8 cellular contexts compared by ENCODE assay signal in genomic region chr14:73057939-73058223, GRCh38. TPM values are rescaled to one million over a fixed set of nuclear protein-coding genes. Genes with fewer than 3 reads are reported as not detected.
DNase-seq lines count a peak whose midpoint lies in the region; ATAC-seq and TF ChIP-seq lines count a peak whose summit lies in the region.

No MANE protein-coding gene starts in this region.

- no peaks in the 10 kb centered on the region for H3K36me3 Mint-ChIP-seq in glutamatergic neuron (ENCODE audit: unreplicated experiment)

- no peaks in the 10 kb centered on the region for H3K36me3 ChIP-seq in cardiac muscle cell
- no peaks in the 10 kb centered on the region for H3K36me3 ChIP-seq in duodenal mucosa (ENCODE audit: control insufficient read depth in 1 of 2, insufficient read depth in 2 of 2, low read length in 2 of 2)

- intact Hi-C loops in Right ventricle myocardium inferior (cut with DNase I): loop anchor here (2.0 kb wide), 1 partner anchor 31 kb away; the partner anchor contains the start of gene ZFYVE1

- peaks cover 5% of the 10 kb centered on the region for H3K4me1 ChIP-seq in cardiac muscle cell (ENCODE audit: low read depth)
- peaks cover 12 to 16% of the 10 kb centered on the region in 2 donors for H3K4me1 ChIP-seq in duodenal mucosa (ENCODE audit: control insufficient read depth in 1 of 2, insufficient read depth in 2 of 2, low read length in 2 of 2)
- H3K4me1 ChIP-seq in mononuclear cell (ENCODE audit: insufficient read depth, low read length): peaks cover 33% of the 10 kb centered on the region

- peak overlapping the region; percentile 81 for H3K4me3 ChIP-seq in cardiac muscle cell
- H3K4me3 ChIP-seq in duodenal mucosa (ENCODE audit: low read depth in 1 of 2, low read length in 2 of 2): peak overlapping the region; percentile 81 to 94
- peak overlapping the region; percentile 96 for H3K4me3 ChIP-seq in mononuclear cell (ENCODE audit: low read length)

- H3K9ac ChIP-seq in duodenal mucosa (ENCODE audit: low read depth in 1 of 2, low read length in 2 of 2): peak overlapping the region; percentile 82 to 91

- peaks cover 1% of the 10 kb centered on the region for H3K9me3 Mint-ChIP-seq in glutamatergic neuron (ENCODE audit: unreplicated experiment)

- H3K4me1 Mint-ChIP-seq in glutamatergic neuron (ENCODE audit: low read depth, unreplicated experiment): peaks cover 6% of the 10 kb centered on the region

- no peaks in the 10 kb centered on the region for H3K27me3 Mint-ChIP-seq in glutamatergic neuron (ENCODE audit: unreplicated experiment)

- H3K27ac ChIP-seq in cardiac muscle cell (peak overlapping the region; percentile 98), duodenal mucosa (ENCODE audit: low read depth, low read length) (peak overlapping the region; percentile 90)

- no peak overlapping the region for H3K27ac Mint-ChIP-seq in glutamatergic neuron (ENCODE audit: unreplicated experiment)

- ATAC-seq in Right ventricle myocardium inferior (no peak), GM19035 (IDR thresholded peaks at IDR 0.05; ENCODE audit: unreplicated experiment) (no peak)

- DNase-seq in cardiac muscle cell (ENCODE audit: low read depth in 1 of 2, low spot score in 1 of 2) (no peak), Right ventricle myocardium inferior (ENCODE audit: missing footprints) (no peak), NOMO-1 treated with dmso at 0.1 percent for 144 hours (lab: John Stamatoyannopoulos, UW; ENCODE audit: unreplicated experiment) (no peak), AG08396 (ENCODE audit: low spot score) (no peak), glutamatergic neuron (no peak)

- H3K27me3 ChIP-seq in cardiac muscle cell: no peaks in the 10 kb centered on the region
- H3K27me3 ChIP-seq in duodenal mucosa (ENCODE audit: control insufficient read depth in 1 of 2, insufficient read depth in 2 of 2, low read length in 2 of 2): no peaks in the 10 kb centered on the region
- no peaks in the 10 kb centered on the region for H3K27me3 ChIP-seq in mononuclear cell (ENCODE audit: insufficient read depth, low read length)

- TF ChIP-seq CTCF in cardiac muscle cell (IDR thresholded peaks at IDR 0.05; ENCODE audit: low read depth, low read length) (no peak), glutamatergic neuron (IDR thresholded peaks at IDR 0.05; ENCODE audit: partially characterized antibody, unreplicated experiment) (no peak)

- H3K9me3 ChIP-seq in cardiac muscle cell (ENCODE audit: low read depth) (no peaks in the 10 kb centered on the region), duodenal mucosa (ENCODE audit: control insufficient read depth in 1 of 2, low read length in 2 of 2) (no peaks in the 10 kb centered on the region), mononuclear cell (ENCODE audit: low read depth, low read length) (no peaks in the 10 kb centered on the region)

- no peak overlapping the region for H3K4me3 Mint-ChIP-seq in glutamatergic neuron (ENCODE audit: unreplicated experiment)

RNA-seq across cellular contexts. Expression of gene RBM25, which starts 0.5 kb away (rescaled TPM):
- total RNA-seq in cardiac muscle cell (27.8 and 66.8 TPM in 2 replicates), Right ventricle myocardium inferior (32.8 TPM), mononuclear cell (141 TPM), glutamatergic neuron (ENCODE audit: unreplicated experiment) (118 TPM)
- 65.6 and 86.4 TPM in 2 replicates for polyA plus RNA-seq in cardiac muscle cell

RNA-seq across cellular contexts. Expression of gene ZFYVE1, which starts 31.0 kb away (rescaled TPM):
- 16.6 and 18.2 TPM in 2 replicates for total RNA-seq in cardiac muscle cell
- 18.5 and 18.8 TPM in 2 replicates for polyA plus RNA-seq in cardiac muscle cell
- total RNA-seq in Right ventricle myocardium inferior: 14.1 TPM
- total RNA-seq in mononuclear cell: 10.8 TPM
- total RNA-seq in glutamatergic neuron (ENCODE audit: unreplicated experiment): 43.7 TPM
